Comparison of ENCODE assay signal across 29 cellular contexts in the genomic region with DNA sequence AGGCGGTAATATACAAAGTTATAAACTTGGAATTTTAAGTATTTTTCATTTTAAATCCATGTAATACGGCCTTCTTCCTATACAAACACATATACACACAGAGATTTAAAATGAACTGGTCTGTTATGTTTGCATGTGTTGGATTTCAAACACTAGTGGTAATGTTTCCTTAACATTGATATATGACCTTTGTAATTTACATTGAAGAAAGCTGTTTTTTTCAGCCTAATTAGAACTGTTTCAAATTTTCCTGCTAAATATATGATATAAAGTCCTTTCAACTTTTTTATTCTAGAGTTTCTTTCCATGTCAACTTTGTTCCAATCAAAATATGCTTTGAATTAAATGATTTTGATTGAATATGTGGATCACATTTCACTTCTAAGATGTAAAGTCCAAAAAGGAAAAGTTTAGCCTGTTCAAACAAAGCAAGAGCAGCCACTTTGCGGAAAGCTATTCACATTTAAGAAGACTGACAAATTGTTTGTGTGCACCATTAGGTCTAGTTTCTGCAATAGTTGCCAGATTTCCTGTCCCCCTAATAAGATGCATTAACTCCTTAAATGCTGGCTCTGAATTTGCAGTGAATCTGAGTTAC.
"Had no signal": no experiment of that assay in that cellular context is flagged by ENCODE, and none has a peak within 500 bp of the region (broad histone marks: within the 10 kb centered on the region; RNA-seq: fewer than 3 reads in every experiment).

No MANE protein-coding gene starts in this region.

- H3K9me3 ChIP-seq: breast epithelium, colonic mucosa, esophagus squamous epithelium, gastrocnemius medialis, left lung, neutrophil, tibial artery, uterus had no signal

- ATAC-seq: activated CD4-positive, alpha-beta T cell treated with anti-CD3 and anti-CD28 coated beads for 36 hours; activated T-helper 17 cell treated with anti-CD3 and anti-CD28 coated beads, Interleukin-2, amount 50 U/mL, for 72 hours; gastrocnemius medialis; left lung; naive thymus-derived CD8-positive, alpha-beta T cell; right cardiac atrium; stimulated activated effector memory CD8-positive, alpha-beta T cell treated with anti-CD3 and anti-CD28 coated beads, Interleukin-12 subunit alpha, Interleukin-12 subunit beta, amount 100 ng/mL, for 72 hours; stimulated activated naive CD8-positive, alpha-beta T cell treated with anti-CD3 and anti-CD28 coated beads, Interleukin-15, amount 100 ng/mL, for 72 hours had no signal

- H2AFZ ChIP-seq: parathyroid adenoma had no signal

- H3K27me3 ChIP-seq: breast epithelium, colonic mucosa, dorsolateral prefrontal cortex, esophagus squamous epithelium, gastrocnemius medialis, left lung, neutrophil, tibial artery, uterus had no signal

- H3K9me3 Mint-ChIP-seq: activated B cell treated with CpG ODN at 0.5 μM for 24 hours; activated naive CD8-positive, alpha-beta T cell treated with anti-CD3 and anti-CD28 coated beads, Interleukin-2, amount 10 ng/mL, durations not matched to agents 7 days and 5 days; activated T-cell treated with anti-CD3 and anti-CD28 coated beads, Interleukin-2, amount 50 U/mL, for 24 hours; activated T-helper 17 cell treated with anti-CD3 and anti-CD28 coated beads, Interleukin-2, amount 50 U/mL, for 72 hours; naive thymus-derived CD8-positive, alpha-beta T cell; stimulated activated effector memory CD8-positive, alpha-beta T cell treated with anti-CD3 and anti-CD28 coated beads, Interleukin-12 subunit alpha, Interleukin-12 subunit beta, amount 100 ng/mL, for 72 hours; stimulated activated naive CD8-positive, alpha-beta T cell treated with anti-CD3 and anti-CD28 coated beads, Interleukin-15, amount 100 ng/mL, for 72 hours; T-helper 1 cell treated with Interleukin-12 subunit alpha and Interleukin-12 subunit beta and Interleukin-4 antibody, amounts not matched to agents 30 μg/mL and 1 μg/mL, for 36 hours had no signal

- H3K36me3 ChIP-seq: breast epithelium, colonic mucosa, esophagus squamous epithelium, gastrocnemius medialis, left lung, neutrophil, tibial artery, uterus had no signal

- H3K4me1 Mint-ChIP-seq: activated B cell treated with CpG ODN at 0.5 μM for 24 hours; activated naive CD8-positive, alpha-beta T cell treated with anti-CD3 and anti-CD28 coated beads, Interleukin-2, amount 10 ng/mL, durations not matched to agents 7 days and 5 days; activated T-helper 17 cell treated with anti-CD3 and anti-CD28 coated beads, Interleukin-2, amount 50 U/mL, for 72 hours; stimulated activated naive CD8-positive, alpha-beta T cell treated with anti-CD3 and anti-CD28 coated beads, Interleukin-15, amount 100 ng/mL, for 72 hours had no signal

- H3K27ac Mint-ChIP-seq: activated B cell treated with CpG ODN at 0.5 μM for 24 hours; activated CD4-positive, alpha-beta T cell treated with anti-CD3 and anti-CD28 coated beads for 36 hours; activated naive CD8-positive, alpha-beta T cell treated with anti-CD3 and anti-CD28 coated beads, Interleukin-2, amount 10 ng/mL, durations not matched to agents 7 days and 5 days; activated T-cell treated with anti-CD3 and anti-CD28 coated beads, Interleukin-2, amount 50 U/mL, for 24 hours; activated T-helper 17 cell treated with anti-CD3 and anti-CD28 coated beads, Interleukin-2, amount 50 U/mL, for 72 hours; naive thymus-derived CD8-positive, alpha-beta T cell; stimulated activated effector memory CD8-positive, alpha-beta T cell treated with anti-CD3 and anti-CD28 coated beads, Interleukin-12 subunit alpha, Interleukin-12 subunit beta, amount 100 ng/mL, for 72 hours; stimulated activated naive CD8-positive, alpha-beta T cell treated with anti-CD3 and anti-CD28 coated beads, Interleukin-15, amount 100 ng/mL, for 72 hours; T-helper 1 cell treated with Interleukin-12 subunit alpha and Interleukin-12 subunit beta and Interleukin-4 antibody, amounts not matched to agents 30 μg/mL and 1 μg/mL, for 36 hours had no signal

- H3K36me3 Mint-ChIP-seq: activated naive CD8-positive, alpha-beta T cell treated with anti-CD3 and anti-CD28 coated beads, Interleukin-2, amount 10 ng/mL, durations not matched to agents 7 days and 5 days; naive thymus-derived CD8-positive, alpha-beta T cell; stimulated activated effector memory CD8-positive, alpha-beta T cell treated with anti-CD3 and anti-CD28 coated beads, Interleukin-12 subunit alpha, Interleukin-12 subunit beta, amount 100 ng/mL, for 72 hours had no signal

- H3K4me3 ChIP-seq: breast epithelium, colonic mucosa, dorsolateral prefrontal cortex, esophagus squamous epithelium, gastrocnemius medialis, left lung, lung, tibial artery, uterus had no signal

- H3K27me3 Mint-ChIP-seq: activated B cell treated with CpG ODN at 0.5 μM for 24 hours; activated CD4-positive, alpha-beta T cell treated with anti-CD3 and anti-CD28 coated beads for 36 hours; activated naive CD8-positive, alpha-beta T cell treated with anti-CD3 and anti-CD28 coated beads, Interleukin-2, amount 10 ng/mL, durations not matched to agents 7 days and 5 days; activated T-cell treated with anti-CD3 and anti-CD28 coated beads, Interleukin-2, amount 50 U/mL, for 24 hours; activated T-helper 17 cell treated with anti-CD3 and anti-CD28 coated beads, Interleukin-2, amount 50 U/mL, for 72 hours; naive thymus-derived CD8-positive, alpha-beta T cell; stimulated activated naive CD8-positive, alpha-beta T cell treated with anti-CD3 and anti-CD28 coated beads, Interleukin-15, amount 100 ng/mL, for 72 hours had no signal

- DNase-seq: activated B cell treated with CpG ODN at 0.5 μM for 24 hours; activated CD4-positive, alpha-beta T cell treated with anti-CD3 and anti-CD28 coated beads for 36 hours; activated CD4-positive, alpha-beta T cell treated with anti-CD3 and anti-CD28 coated beads, Interleukin-2, amount 50 U/mL, for 4 hours; activated CD8-positive, alpha-beta memory T cell treated with anti-CD3 and anti-CD28 coated beads for 24 hours; activated CD8-positive, alpha-beta memory T cell treated with anti-CD3 and anti-CD28 coated beads, Interleukin-2, amount 50 U/mL, for 4 hours; activated naive CD4-positive, alpha-beta T cell; activated naive CD8-positive, alpha-beta T cell treated with anti-CD3 and anti-CD28 coated beads, Interleukin-2, amount 10 ng/mL, durations not matched to agents 7 days and 5 days; activated T-cell treated with anti-CD3 and anti-CD28 coated beads, Interleukin-2, amount 50 U/mL, for 24 hours; amniotic stem cell; colonic mucosa; dorsolateral prefrontal cortex; esophagus squamous epithelium; gastrocnemius medialis; head of caudate nucleus; left lung; naive thymus-derived CD8-positive, alpha-beta T cell; right cardiac atrium; stimulated activated CD4-positive, alpha-beta T cell treated with anti-CD3 and anti-CD28 coated beads, Interleukin-1b, Interleukin-23, amount 100 ng/mL, for 48 hours; stimulated activated naive CD8-positive, alpha-beta T cell treated with anti-CD3 and anti-CD28 coated beads, Interleukin-15, amount 100 ng/mL, for 72 hours; tibial artery; uterus had no signal

- H3K4me1 ChIP-seq: breast epithelium, colonic mucosa, esophagus squamous epithelium, gastrocnemius medialis, left lung, parathyroid adenoma, tibial artery, uterus had no signal

- FAIRE-seq: keratinocyte had no signal

- H3K79me2 ChIP-seq: parathyroid adenoma had no signal

- H3K9ac ChIP-seq: parathyroid adenoma had no signal

- H3K4me3 Mint-ChIP-seq: activated B cell treated with CpG ODN at 0.5 μM for 24 hours; activated CD4-positive, alpha-beta T cell treated with anti-CD3 and anti-CD28 coated beads for 36 hours; activated naive CD8-positive, alpha-beta T cell treated with anti-CD3 and anti-CD28 coated beads, Interleukin-2, amount 10 ng/mL, durations not matched to agents 7 days and 5 days; activated T-cell treated with anti-CD3 and anti-CD28 coated beads, Interleukin-2, amount 50 U/mL, for 24 hours; activated T-helper 17 cell treated with anti-CD3 and anti-CD28 coated beads, Interleukin-2, amount 50 U/mL, for 72 hours; naive thymus-derived CD8-positive, alpha-beta T cell; stimulated activated effector memory CD8-positive, alpha-beta T cell treated with anti-CD3 and anti-CD28 coated beads, Interleukin-12 subunit alpha, Interleukin-12 subunit beta, amount 100 ng/mL, for 72 hours; stimulated activated naive CD8-positive, alpha-beta T cell treated with anti-CD3 and anti-CD28 coated beads, Interleukin-15, amount 100 ng/mL, for 72 hours; T-helper 1 cell treated with Interleukin-12 subunit alpha and Interleukin-12 subunit beta and Interleukin-4 antibody, amounts not matched to agents 30 μg/mL and 1 μg/mL, for 36 hours had no signal

- H3K27ac ChIP-seq: breast epithelium, colonic mucosa, dorsolateral prefrontal cortex, esophagus squamous epithelium, gastrocnemius medialis, left lung, neutrophil, parathyroid adenoma, tibial artery, uterus had no signal
